Comparison of ENCODE assay signal across 18 cellular contexts in genomic region chr10:7364474-7364873, GRCh38. TPM values are rescaled to one million over a fixed set of nuclear protein-coding genes. Genes with fewer than 3 reads are reported as not detected.
DNase-seq lines count a peak whose midpoint lies in the region; ATAC-seq and TF ChIP-seq lines count a peak whose summit lies in the region.
"Had no signal": no experiment of that assay in that cellular context is flagged by ENCODE, and none has a peak within 500 bp of the region (broad histone marks: within the 10 kb centered on the region; RNA-seq: fewer than 3 reads in every experiment).

No MANE protein-coding gene starts in this region.

- no peaks in the 10 kb centered on the region for H3K27me3 Mint-ChIP-seq in activated naive CD4-positive, alpha-beta T cell treated with anti-CD3 and anti-CD28 coated beads for 36 hours (ENCODE audit: low read depth)
- H3K27me3 Mint-ChIP-seq in activated CD8-positive, alpha-beta T cell treated with anti-CD3 and anti-CD28 coated beads, Interleukin-2, amount 10 ng/mL, durations not matched to agents 7 days and 5 days (ENCODE audit: low read depth) = no peaks in the 10 kb centered on the region

- CTCF ChIA-PET in activated naive CD4-positive, alpha-beta T cell treated with anti-CD3 and anti-CD28 coated beads for 36 hours (lab: Charles Lee) = no interaction called here
- CTCF ChIA-PET in activated CD8-positive, alpha-beta T cell treated with anti-CD3 and anti-CD28 coated beads, Interleukin-2, amount 10 ng/mL, durations not matched to agents 7 days and 5 days (lab: Charles Lee) = no interaction called here

- H3K27ac ChIP-seq in left lung = no peak overlapping the region
- H3K27ac ChIP-seq: KMS-11, Peyer's patch had no signal

- POLR2A ChIA-PET in activated CD8-positive, alpha-beta T cell treated with anti-CD3 and anti-CD28 coated beads, Interleukin-2, amount 10 ng/mL, durations not matched to agents 7 days and 5 days (lab: Charles Lee) = no interaction called here

- peaks cover 19% of the 10 kb centered on the region for H3K4me1 Mint-ChIP-seq in activated naive CD4-positive, alpha-beta T cell treated with anti-CD3 and anti-CD28 coated beads for 36 hours (ENCODE audit: low read depth)
- H3K4me1 Mint-ChIP-seq in activated CD8-positive, alpha-beta T cell treated with anti-CD3 and anti-CD28 coated beads, Interleukin-2, amount 10 ng/mL, durations not matched to agents 7 days and 5 days (ENCODE audit: low read depth) = peaks cover 13% of the 10 kb centered on the region

- H3K36me3 Mint-ChIP-seq in activated naive CD4-positive, alpha-beta T cell treated with anti-CD3 and anti-CD28 coated beads for 36 hours (ENCODE audit: low read depth) = peaks cover 69% of the 10 kb centered on the region
- peaks cover 88% of the 10 kb centered on the region for H3K36me3 Mint-ChIP-seq in activated CD8-positive, alpha-beta T cell treated with anti-CD3 and anti-CD28 coated beads, Interleukin-2, amount 10 ng/mL, durations not matched to agents 7 days and 5 days (ENCODE audit: low read depth)

- H3K27me3 ChIP-seq in left lung = no peaks in the 10 kb centered on the region
- H3K27me3 ChIP-seq: Peyer's patch had no signal

- H3K36me3 ChIP-seq in left lung = peaks cover 0 to 44% of the 10 kb centered on the region in 2 donors

- no peak overlapping the region for H3K4me3 Mint-ChIP-seq in activated naive CD4-positive, alpha-beta T cell treated with anti-CD3 and anti-CD28 coated beads for 36 hours
- H3K4me3 Mint-ChIP-seq in activated CD8-positive, alpha-beta T cell treated with anti-CD3 and anti-CD28 coated beads, Interleukin-2, amount 10 ng/mL, durations not matched to agents 7 days and 5 days = no peak overlapping the region

- no peak for TF ChIP-seq POLR2A in erythroblast (IDR thresholded peaks at IDR 0.05; ENCODE audit: low read length)

- intact Hi-C loops in activated naive CD4-positive, alpha-beta T cell treated with anti-CD3 and anti-CD28 coated beads for 36 hours (cut with micrococcal nuclease) = no loop called here
- intact Hi-C loops in left lung (cut with DNase I) = no loop called here

- peaks cover 11% of the 10 kb centered on the region for H3K9me3 Mint-ChIP-seq in activated naive CD4-positive, alpha-beta T cell treated with anti-CD3 and anti-CD28 coated beads for 36 hours
- H3K9me3 Mint-ChIP-seq in activated CD8-positive, alpha-beta T cell treated with anti-CD3 and anti-CD28 coated beads, Interleukin-2, amount 10 ng/mL, durations not matched to agents 7 days and 5 days (ENCODE audit: insufficient read depth) = peaks cover 13% of the 10 kb centered on the region

- no peak for TF ChIP-seq CTCF in left lung (IDR thresholded peaks at IDR 0.05)

- peaks cover 0 to 5% of the 10 kb centered on the region in 2 donors for H3K9me3 ChIP-seq in left lung
- H3K9me3 ChIP-seq: HAP-1, Peyer's patch had no signal

- peak overlapping the region; percentile 3 for H3K27ac Mint-ChIP-seq in activated naive CD4-positive, alpha-beta T cell treated with anti-CD3 and anti-CD28 coated beads for 36 hours
- H3K27ac Mint-ChIP-seq in activated CD8-positive, alpha-beta T cell treated with anti-CD3 and anti-CD28 coated beads, Interleukin-2, amount 10 ng/mL, durations not matched to agents 7 days and 5 days = peak overlapping the region; percentile 37

- ATAC-seq in activated CD8-positive, alpha-beta T cell treated with anti-CD3 and anti-CD28 coated beads, Interleukin-2, amount 10 ng/mL, durations not matched to agents 7 days and 5 days = no peak
- ATAC-seq in left lung = peak; percentile 56
- peak; percentile 59 for ATAC-seq in stimulated activated naive CD8-positive, alpha-beta T cell treated with anti-CD3 and anti-CD28 coated beads, Interleukin-15, Interleukin-2, amounts not matched to agents 100 U/mL and 50 U/mL, for 24 hours
- ATAC-seq: GM12878 had no signal

- DNase-seq in activated naive CD4-positive, alpha-beta T cell treated with anti-CD3 and anti-CD28 coated beads for 36 hours = no peak
- DNase-seq in activated naive CD4-positive, alpha-beta T cell treated with anti-CD3 and anti-CD28 coated beads, Interleukin-2, amount 50 U/mL, for 16 hours = no peak
- no peak for DNase-seq in activated CD8-positive, alpha-beta T cell treated with anti-CD3 and anti-CD28 coated beads, Interleukin-2, amount 10 ng/mL, durations not matched to agents 7 days and 5 days
- DNase-seq in left lung (no peak), activated gamma-delta T cell treated with Interleukin-2 at 50 U/mL for 16 hours (no peak), erythroblast (lab: John Stamatoyannopoulos, UW) (no peak), NOMO-1 treated with DMSO at 0.1 percent for 48 hours (lab: John Stamatoyannopoulos, UW; ENCODE audit: unreplicated experiment) (no peak)
- DNase-seq in stimulated activated naive CD8-positive, alpha-beta T cell treated with anti-CD3 and anti-CD28 coated beads, Interleukin-15, Interleukin-2, amounts not matched to agents 100 U/mL and 50 U/mL, for 24 hours = no peak
- DNase-seq: C1 segment of cervical spinal cord, DMS 273 treated with DMSO at 0.1 percent for 48 hours, GDM1, NCI-H1436 treated with DMSO at 0.1 percent for 48 hours, NCI-H2029 treated with DMSO at 0.1 percent for 48 hours, NCI-H510A treated with DMSO at 0.1 percent for 48 hours, Peyer's patch had no signal

- no peaks in the 10 kb centered on the region for H3K4me1 ChIP-seq in left lung
- H3K4me1 ChIP-seq: Peyer's patch had no signal

- no peak overlapping the region for H3K4me3 ChIP-seq in left lung
- H3K4me3 ChIP-seq: GM12878, HAP-1, Peyer's patch had no signal

RNA-seq across cellular contexts. Expression of gene SFMBT2, which starts 46.4 kb away (rescaled TPM):
- total RNA-seq in activated naive CD4-positive, alpha-beta T cell treated with anti-CD3 and anti-CD28 coated beads for 36 hours = 10 to 100 TPM; 20.0 to 21.5 TPM
- total RNA-seq in activated CD8-positive, alpha-beta T cell treated with anti-CD3 and anti-CD28 coated beads, Interleukin-2, amount 10 ng/mL, durations not matched to agents 7 days and 5 days = 10 to 100 TPM; 63.1 to 63.2 TPM
- 10 to 100 TPM in 1 of 2 donors, 1 to 10 TPM in 1; 6.0 to 12.6 TPM for total RNA-seq in left lung
